Comparison of ENCODE assay signal across 16 cellular contexts in genomic region chr22:42236848-42237247, GRCh38. TPM values are rescaled to one million over a fixed set of nuclear protein-coding genes. Genes with fewer than 3 reads are reported as not detected.
A peak's percentile ranks its signal among the peaks of the same experiment; 100 is the strongest.
DNase-seq lines count a peak whose midpoint lies in the region; ATAC-seq, FAIRE-seq and TF ChIP-seq lines count a peak whose summit lies in the region.
"Had no signal": no experiment of that assay in that cellular context is flagged by ENCODE, and none has a peak within 500 bp of the region (broad histone marks: within the 10 kb centered on the region; RNA-seq: fewer than 3 reads in every experiment).

No MANE protein-coding gene starts in this region.

- TF ChIP-seq CTCF in Panc1 (IDR thresholded peaks at IDR 0.05) (no peak), stomach (IDR thresholded peaks at IDR 0.05) (no peak)

- H3K9me3 Mint-ChIP-seq in central memory CD8-positive, alpha-beta T cell: no peaks in the 10 kb centered on the region

- DNase-seq in EL (peak; percentile 9), Panc1 (ENCODE audit: low read depth, low spot score) (no peak), GM19239 (ENCODE audit: insufficient read length, low spot score) (no peak), NCI-H1105 (lab: John Stamatoyannopoulos, UW) (no peak), stomach (no peak)
- DNase-seq in central memory CD8-positive, alpha-beta T cell (ENCODE audit: low spot score in 2 of 2): no peak
- DNase-seq: BE2C, DMS79, GF-D8, HCEC 1CT, HFFc6 had no signal

- H3K4me3 ChIP-seq in Panc1 (ENCODE audit: low read depth in 2 of 2, low read length in 2 of 2) (no peak overlapping the region), stomach (no peak overlapping the region)
- H3K4me3 ChIP-seq: A549 had no signal

- no peak for ATAC-seq in Panc1
- ATAC-seq in central memory CD8-positive, alpha-beta T cell (replicated peaks; ENCODE audit: extremely low read depth, poor library complexity, severe bottlenecking): no peak
- ATAC-seq: A549, HepG2 had no signal

- peaks cover 3% of the 10 kb centered on the region for H3K36me3 Mint-ChIP-seq in central memory CD8-positive, alpha-beta T cell (ENCODE audit: insufficient read depth)

- in situ Hi-C loops in Panc1 (cut with HindIII; ENCODE audit: low pct_unique_long_range_greater_than_20kb, low sequenced_read_pairs): no loop called here

- peaks cover 3% of the 10 kb centered on the region; the same call in 1 of the 2 replicates for H3K9me3 ChIP-seq in Panc1 (ENCODE audit: control insufficient read depth, insufficient read depth, low read depth, low read length)
- H3K9me3 ChIP-seq in stomach: peaks cover 0 to 9% (median 0%) of the 10 kb centered on the region in 4 donors
- H3K9me3 ChIP-seq: BE2C had no signal

- no peak for TF ChIP-seq EP300 in stomach (IDR thresholded peaks at IDR 0.05)

- peak overlapping the region; percentile 12 for H3K4me3 Mint-ChIP-seq in central memory CD8-positive, alpha-beta T cell
- H3K4me3 Mint-ChIP-seq: HFFc6 had no signal

- no peak for TF ChIP-seq POLR2A in stomach (IDR thresholded peaks at IDR 0.05)

- TSS peak; percentile 28 for BruUV-seq in Panc1 (replicated peaks; lab: Mats Ljungman, UMichigan)

- intact Hi-C loops in Panc1 (cut with micrococcal nuclease; ENCODE audit: unreplicated experiment) (no loop called here), stomach (cut with DNase I; ENCODE audit: low total_unique reads) (no loop called here)

- H3K27me3 Mint-ChIP-seq in central memory CD8-positive, alpha-beta T cell: no peaks in the 10 kb centered on the region

- no peaks in the 10 kb centered on the region for H3K27me3 ChIP-seq in Panc1 (ENCODE audit: control insufficient read depth, insufficient read depth, low read length)
- H3K27me3 ChIP-seq in stomach: no peaks in the 10 kb centered on the region
- H3K27me3 ChIP-seq: BE2C had no signal

- peaks cover 74% of the 10 kb centered on the region for H3K4me1 Mint-ChIP-seq in central memory CD8-positive, alpha-beta T cell

- H3K4me1 ChIP-seq in Panc1 (ENCODE audit: control insufficient read depth, insufficient read depth, low read length): peaks cover 7% of the 10 kb centered on the region
- peaks cover 0 to 15% (median 4%) of the 10 kb centered on the region in 4 donors for H3K4me1 ChIP-seq in stomach
- H3K4me1 ChIP-seq: A549, BE2C had no signal

- H3K27ac ChIP-seq in Panc1 (ENCODE audit: low read length) (no peak overlapping the region), stomach (no peak overlapping the region)
- H3K27ac ChIP-seq: A549, KMS-11 had no signal

- peak overlapping the region; percentile 62 for H3K27ac Mint-ChIP-seq in central memory CD8-positive, alpha-beta T cell (ENCODE audit: low read depth)
- H3K27ac Mint-ChIP-seq: HFFc6 had no signal

- FAIRE-seq in GM19239 (lab: Jason Lieb, UNC): no peak
- FAIRE-seq: A549, H1, HepG2, HTR-8/SVneo had no signal

- 93 to 97% (median 95%) methylated on average over 6 of the region's 6 CpGs for WGBS in stomach, 5 donors

- H3K36me3 ChIP-seq in Panc1 (ENCODE audit: control insufficient read depth, insufficient read depth, low read length): no peaks in the 10 kb centered on the region
- H3K36me3 ChIP-seq in stomach: no peaks in the 10 kb centered on the region
- H3K36me3 ChIP-seq: BE2C had no signal

- POLR2A ChIA-PET in Panc1 (lab: Charles Lee): no interaction called here

- CTCF ChIA-PET in Panc1 (lab: Charles Lee): no interaction called here

RNA-seq across cellular contexts. Expression of gene TCF20, which starts 33.6 kb away (rescaled TPM):
- total RNA-seq in Panc1 (2021; ENCODE audit: unreplicated experiment): 79.8 TPM
- polyA plus RNA-seq in Panc1 (2012; ENCODE audit: insufficient read length): 30.0 TPM
- 10 to 100 TPM; 11.1 to 50.0 (median 37.5) TPM for total RNA-seq in stomach
- 10 to 100 TPM in 1 of 3 donors, 1 to 10 TPM in 2; 5.8 to 11.0 (median 7.3) TPM for polyA plus RNA-seq in stomach
